Comparison of ENCODE assay signal across 1 cellular context in genomic region chr16:87853411-87854052, GRCh38.
TF ChIP-seq lines count a peak whose summit lies in the region.

No MANE protein-coding gene starts in this region.

TF ChIP-seq in K562, 482 proteins besides CTCF, POLR2A, EP300 and RAD21 (continued from another document):
- 0 out of 2 replicates have a peak, but pooled peaks have one; percentile 10 for TF ChIP-seq ETS1 (conservative IDR thresholded peaks at IDR 0.05; ENCODE audit: control insufficient read depth, low read depth, low read length)
- no peak for TF ChIP-seq HNRNPL (IDR thresholded peaks at IDR 0.05; ENCODE audit: low read depth, low read length)
- TF ChIP-seq NFIC (IDR thresholded peaks at IDR 0.05), result peak; percentile 4; the same call in 1 of the 2 replicates
- TF ChIP-seq ZSCAN32 (CRISPR knock-in tag; IDR thresholded peaks at IDR 0.05), result peak; percentile 99
- peak; percentile 96 for TF ChIP-seq NFRKB (IDR thresholded peaks at IDR 0.05; ENCODE audit: low read depth)
- TF ChIP-seq E2F8 (IDR thresholded peaks at IDR 0.05; ENCODE audit: low read depth, partially characterized antibody), result no peak
- no peak for TF ChIP-seq DNMT1 (IDR thresholded peaks at IDR 0.05)
- peak; percentile 91 for TF ChIP-seq SMAD4 (CRISPR knock-in tag; conservative IDR thresholded peaks at IDR 0.05)
- peak; percentile 10; the same call in 1 of the 2 replicates for TF ChIP-seq GABPA (tag; conservative IDR thresholded peaks at IDR 0.05; ENCODE audit: low read depth)
- no peak for TF ChIP-seq AFF4 (CRISPR knock-in tag; IDR thresholded peaks at IDR 0.05)
- TF ChIP-seq NR4A1 (CRISPR knock-in tag; IDR thresholded peaks at IDR 0.05), result peak; percentile 15; the same call in 1 of the 2 replicates
- peak; percentile 71 for TF ChIP-seq NR4A1 (tag; IDR thresholded peaks at IDR 0.05)
- no peak for TF ChIP-seq ZNF766 (CRISPR knock-in tag; conservative IDR thresholded peaks at IDR 0.05)
- TF ChIP-seq DEAF1 (CRISPR knock-in tag; IDR thresholded peaks at IDR 0.05), result no peak
- TF ChIP-seq MYNN (IDR thresholded peaks at IDR 0.05), result peak; percentile 43; the same call in 1 of the 2 replicates
- TF ChIP-seq MYNN (CRISPR knock-in tag; IDR thresholded peaks at IDR 0.05), result no peak
- no peak for TF ChIP-seq CBX3 (IDR thresholded peaks at IDR 0.05; ENCODE audit: borderline replicate concordance in 1 of 2, low read length in 2 of 2)
